ENCODE assay signal across 18 cellular contexts in genomic region chr4:25524616-25525146, GRCh38.
"Had no signal": no experiment of that assay in that cellular context is flagged by ENCODE, and none has a peak within 500 bp of the region (broad histone marks: within the 10 kb centered on the region; RNA-seq: fewer than 3 reads in every experiment).

No MANE protein-coding gene starts in this region.

- H3K9me3 ChIP-seq: gastroesophageal sphincter, left ventricle myocardium inferior, tibial nerve, uterus had no signal

- H3K4me3 Mint-ChIP-seq: activated CD4-positive, alpha-beta T cell treated with anti-CD3 and anti-CD28 coated beads, Interleukin-2, amount 10 ng/mL, durations not matched to agents 7 days and 5 days; activated naive CD8-positive, alpha-beta T cell treated with anti-CD3 and anti-CD28 coated beads, Interleukin-2, amount 10 ng/mL, durations not matched to agents 7 days and 5 days; dendritic cell treated with granulocyte-macrophage colony-stimulating factor and Interleukin-4, amounts not matched to agents 40 ng/mL and 50 ng/mL, for 4 days; effector memory CD8-positive, alpha-beta T cell; memory B cell; naive thymus-derived CD8-positive, alpha-beta T cell; T-helper 2 cell treated with Interferon-gamma antibody and Interleukin-4, amounts not matched to agents 5 μg/mL and 100 μg/mL, for 36 hours had no signal

- H3K27ac Mint-ChIP-seq: activated CD4-positive, alpha-beta T cell treated with anti-CD3 and anti-CD28 coated beads, Interleukin-2, amount 10 ng/mL, durations not matched to agents 7 days and 5 days; activated naive CD8-positive, alpha-beta T cell treated with anti-CD3 and anti-CD28 coated beads, Interleukin-2, amount 10 ng/mL, durations not matched to agents 7 days and 5 days; dendritic cell treated with granulocyte-macrophage colony-stimulating factor and Interleukin-4, amounts not matched to agents 40 ng/mL and 50 ng/mL, for 4 days; effector memory CD8-positive, alpha-beta T cell; memory B cell; naive thymus-derived CD8-positive, alpha-beta T cell; T-helper 2 cell treated with Interferon-gamma antibody and Interleukin-4, amounts not matched to agents 5 μg/mL and 100 μg/mL, for 36 hours had no signal

- H3K4me1 ChIP-seq: gastroesophageal sphincter, left ventricle myocardium inferior, uterus had no signal

- H3K27me3 Mint-ChIP-seq: activated CD4-positive, alpha-beta T cell treated with anti-CD3 and anti-CD28 coated beads, Interleukin-2, amount 10 ng/mL, durations not matched to agents 7 days and 5 days had no signal

- H3K4me3 ChIP-seq: gastroesophageal sphincter, left ventricle myocardium inferior, skin epidermis, tibial nerve, uterus had no signal

- DNase-seq: activated CD4-positive, alpha-beta T cell treated with anti-CD3 and anti-CD28 coated beads, Interleukin-2, amount 10 ng/mL, durations not matched to agents 7 days and 5 days; activated naive CD8-positive, alpha-beta T cell treated with anti-CD3 and anti-CD28 coated beads, Interleukin-2, amount 10 ng/mL, durations not matched to agents 7 days and 5 days; effector memory CD8-positive, alpha-beta T cell; left ventricle myocardium inferior; naive thymus-derived CD8-positive, alpha-beta T cell; occipital lobe; right cardiac atrium; stimulated activated CD4-positive, alpha-beta T cell treated with anti-CD3 and anti-CD28 coated beads, Interleukin-4, amount 100 ng/mL, for 4 hours; stimulated activated CD8-positive, alpha-beta memory T cell treated with anti-CD3 and anti-CD28 coated beads, Interleukin-4, amount 100 ng/mL, for 48 hours; stimulated activated naive CD4-positive, alpha-beta T cell treated with Interleukin-2 at 50 U/mL for 16 hours; substantia nigra; uterus had no signal

- H3K27me3 ChIP-seq: tibial nerve, uterus had no signal

- H3K4me1 Mint-ChIP-seq: activated CD4-positive, alpha-beta T cell treated with anti-CD3 and anti-CD28 coated beads, Interleukin-2, amount 10 ng/mL, durations not matched to agents 7 days and 5 days; activated naive CD8-positive, alpha-beta T cell treated with anti-CD3 and anti-CD28 coated beads, Interleukin-2, amount 10 ng/mL, durations not matched to agents 7 days and 5 days; memory B cell; naive thymus-derived CD8-positive, alpha-beta T cell had no signal

- ATAC-seq: effector memory CD8-positive, alpha-beta T cell; gastroesophageal sphincter; naive thymus-derived CD8-positive, alpha-beta T cell; right cardiac atrium had no signal

- H3K27ac ChIP-seq: gastroesophageal sphincter, left ventricle myocardium inferior, skin epidermis, tibial nerve, uterus had no signal

- H3K36me3 Mint-ChIP-seq: activated naive CD8-positive, alpha-beta T cell treated with anti-CD3 and anti-CD28 coated beads, Interleukin-2, amount 10 ng/mL, durations not matched to agents 7 days and 5 days; memory B cell; naive thymus-derived CD8-positive, alpha-beta T cell had no signal

- H3K9me3 Mint-ChIP-seq: activated CD4-positive, alpha-beta T cell treated with anti-CD3 and anti-CD28 coated beads, Interleukin-2, amount 10 ng/mL, durations not matched to agents 7 days and 5 days; activated naive CD8-positive, alpha-beta T cell treated with anti-CD3 and anti-CD28 coated beads, Interleukin-2, amount 10 ng/mL, durations not matched to agents 7 days and 5 days; dendritic cell treated with granulocyte-macrophage colony-stimulating factor and Interleukin-4, amounts not matched to agents 40 ng/mL and 50 ng/mL, for 4 days; effector memory CD8-positive, alpha-beta T cell; memory B cell; T-helper 2 cell treated with Interferon-gamma antibody and Interleukin-4, amounts not matched to agents 5 μg/mL and 100 μg/mL, for 36 hours had no signal

- H3K36me3 ChIP-seq: gastroesophageal sphincter, left ventricle myocardium inferior, tibial nerve, uterus had no signal
